ENCODE assay signal across 8 cellular contexts in the genomic region with DNA sequence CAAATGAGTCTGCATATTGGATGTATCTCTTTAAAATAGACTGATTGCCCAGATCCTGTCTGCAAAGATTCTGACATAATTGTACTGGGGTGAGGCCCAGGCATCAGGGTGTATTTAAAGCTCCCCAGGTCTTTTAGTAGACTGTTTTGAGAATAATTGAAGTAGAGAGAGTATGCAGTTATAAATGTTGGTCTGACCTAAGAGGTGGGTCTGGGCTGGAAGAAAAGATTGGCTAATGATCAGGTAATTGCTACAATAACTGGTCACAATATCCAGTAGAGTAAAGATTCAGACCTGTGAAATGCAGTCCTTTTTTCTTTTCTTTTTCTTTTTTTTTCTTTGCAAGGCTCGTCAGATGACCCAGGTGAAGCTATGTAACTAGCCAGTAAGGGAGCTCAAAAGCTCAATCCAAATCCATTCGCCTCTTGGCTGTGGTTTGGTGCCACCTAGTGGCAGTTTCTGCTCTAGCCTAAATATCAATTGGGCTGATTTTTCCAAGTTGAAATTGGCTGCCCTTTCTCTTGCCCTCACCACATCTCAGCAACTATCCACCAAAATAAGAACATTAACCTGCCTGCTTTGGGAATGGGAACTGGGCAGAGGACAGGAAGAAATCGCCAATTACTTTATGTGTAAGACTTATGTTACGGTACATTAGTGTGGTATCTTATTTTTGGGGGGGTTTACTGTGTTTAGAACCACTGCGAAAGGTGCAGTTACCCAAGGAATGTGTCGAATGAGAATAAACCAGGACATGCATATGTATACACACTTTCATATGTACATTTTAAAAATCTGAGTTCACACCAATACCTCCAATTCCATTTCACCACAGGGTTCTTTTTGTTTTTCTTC. TPM values are rescaled to one million over a fixed set of nuclear protein-coding genes. Genes with fewer than 3 reads are reported as not detected.
DNase-seq lines count a peak whose midpoint lies in the region; ATAC-seq and TF ChIP-seq lines count a peak whose summit lies in the region.

No MANE protein-coding gene starts in this region.

- intact Hi-C loops in ascending aorta (cut with DNase I) (loop anchor here (5.0 kb wide), 2 partner anchors 339 to 489 kb away; no protein-coding TSS in a partner anchor), gastrocnemius medialis (cut with DNase I; ENCODE audit: low total_unique reads) (loop anchor here (1.0 to 10.0 kb wide), 4 partner anchors 62 to 491 kb away; no protein-coding TSS in a partner anchor)

- 52% methylated on average over 6 of the region's 6 CpGs for WGBS in hepatocyte (ENCODE audit: low lambda C conversion rate, missing lambda C conversion rate)

- H3K4me2 ChIP-seq in hepatocyte = no peak overlapping the region

- no peak for TF ChIP-seq POLR2A in gastrocnemius medialis (IDR thresholded peaks at IDR 0.05)

- no peaks in the 10 kb centered on the region for H3K79me2 ChIP-seq in hepatocyte

- in situ Hi-C loops in gastrocnemius medialis (cut with MboI; ENCODE audit: low sequenced_read_pairs in 4 of 4) = loop anchor here (25.0 kb wide), 1 partner anchor 344 kb away; no protein-coding TSS in a partner anchor

- peaks cover 0 to 5% of the 10 kb centered on the region in 2 donors for H3K4me1 ChIP-seq in ascending aorta
- peaks cover 21% of the 10 kb centered on the region for H3K4me1 ChIP-seq in hepatocyte (ENCODE audit: insufficient read depth)
- peaks cover 3 to 4% of the 10 kb centered on the region in 2 donors for H3K4me1 ChIP-seq in gastrocnemius medialis

- H3K27me3 ChIP-seq in ascending aorta (no peaks in the 10 kb centered on the region), hepatocyte (no peaks in the 10 kb centered on the region), gastrocnemius medialis (no peaks in the 10 kb centered on the region)

- H3K27ac ChIP-seq in ascending aorta = no peak overlapping the region
- H3K27ac ChIP-seq in hepatocyte = peak overlapping the region; percentile 56
- H3K27ac ChIP-seq in gastrocnemius medialis = no peak overlapping the region

- no peaks in the 10 kb centered on the region for H3K9me2 ChIP-seq in hepatocyte (replicated peaks; ENCODE audit: insufficient read depth)

- H3K9me3 ChIP-seq in ascending aorta (no peaks in the 10 kb centered on the region), hepatocyte (ENCODE audit: low read depth) (no peaks in the 10 kb centered on the region), gastrocnemius medialis (no peaks in the 10 kb centered on the region)

- peak; percentile 83 to 90 (median 90) for TF ChIP-seq CTCF in ascending aorta (IDR thresholded peaks at IDR 0.05)
- peak; percentile 91 for TF ChIP-seq CTCF in hepatocyte (IDR thresholded peaks at IDR 0.05; ENCODE audit: poor library complexity)
- TF ChIP-seq CTCF in gastrocnemius medialis (IDR thresholded peaks at IDR 0.05 in 4 of 5, conservative IDR thresholded peaks at IDR 0.05 in 1 of 5) = peak; percentile 75 to 92 (median 79)

- H3K36me3 ChIP-seq in ascending aorta (peaks cover 6 to 24% of the 10 kb centered on the region in 2 donors), hepatocyte (replicated peaks; ENCODE audit: insufficient read depth, low read depth) (no peaks in the 10 kb centered on the region), gastrocnemius medialis (peaks cover 0 to 21% of the 10 kb centered on the region in 2 donors)

- H4K20me1 ChIP-seq in hepatocyte (ENCODE audit: insufficient read depth, poor library complexity, severe bottlenecking) = no peaks in the 10 kb centered on the region

- ATAC-seq in GM19324 (IDR thresholded peaks at IDR 0.05; ENCODE audit: low FRiP score, unreplicated experiment) (peak; percentile 38), gastrocnemius medialis (peak; percentile 70 to 90), HG02571 (IDR thresholded peaks at IDR 0.05; ENCODE audit: unreplicated experiment) (no peak)

- H2AFZ ChIP-seq in hepatocyte = no peak overlapping the region

- no peak overlapping the region for H3K4me3 ChIP-seq in ascending aorta
- H3K4me3 ChIP-seq in hepatocyte = no peak overlapping the region
- H3K4me3 ChIP-seq in gastrocnemius medialis = no peak overlapping the region

- DNase-seq in AG08396 (ENCODE audit: low spot score) = peak; percentile 65
- DNase-seq in NCI-H146 treated with DMSO at 0.1 percent for 48 hours (lab: John Stamatoyannopoulos, UW; ENCODE audit: unreplicated experiment) = peak; percentile 30
- peak; percentile 37 for DNase-seq in T-helper 22 cell (ENCODE audit: low read depth)
- peak in 1 of 2 donors; percentile 83 for DNase-seq in ascending aorta (ENCODE audit: low spot score in 2 of 2)
- DNase-seq in hepatocyte (ENCODE audit: low spot score) = peak; percentile 92
- DNase-seq in gastrocnemius medialis = peak; percentile 37 to 54

RNA-seq across cellular contexts. Expression of gene ZNF143, which starts 45.9 kb away (rescaled TPM):
- 2.7 TPM for total RNA-seq in ascending aorta
- total RNA-seq in hepatocyte = 36.1 and 47.1 TPM in 2 replicates
- polyA plus RNA-seq in hepatocyte = 20.9 and 21.8 TPM in 2 replicates
- total RNA-seq in gastrocnemius medialis = 10 to 100 TPM; 33.3 to 42.6 (median 36.9) TPM
